In genomic region chr2:240434728-240435456, GRCh38 we compare ENCODE assay signal across 8 cellular contexts. TPM values are rescaled to one million over a fixed set of nuclear protein-coding genes. Genes with fewer than 3 reads are reported as not detected.
DNase-seq lines count a peak whose midpoint lies in the region; ATAC-seq and TF ChIP-seq lines count a peak whose summit lies in the region.

No MANE protein-coding gene starts in this region.

- peak; percentile 65 for ATAC-seq in HG02759 (IDR thresholded peaks at IDR 0.05; ENCODE audit: unreplicated experiment)
- peak; percentile 83 for ATAC-seq in left lobe of liver
- ATAC-seq in GM18870 (IDR thresholded peaks at IDR 0.05; ENCODE audit: unreplicated experiment), result no peak

- no peak for TF ChIP-seq CTCF in GM10266 (IDR thresholded peaks at IDR 0.05; ENCODE audit: control insufficient read depth, insufficient read depth, low read depth, missing control alignments)
- no peak for TF ChIP-seq CTCF in coronary artery (IDR thresholded peaks at IDR 0.05)

- peak overlapping the region; percentile 95 for H3K4me3 ChIP-seq in coronary artery

- peak; percentile 95 for DNase-seq in GM10266 (ENCODE audit: extremely low spot score)
- DNase-seq in NCI-H2227 treated with DMSO at 0.1 percent for 48 hours (lab: John Stamatoyannopoulos, UW), result peak; percentile 74
- DNase-seq in activated CD4-positive, alpha-beta T cell treated with anti-CD3 and anti-CD28 coated beads, Interleukin-2, amount 50 U/mL, for 1 hour, result peak; percentile 86
- peak; percentile 91 for DNase-seq in coronary artery (ENCODE audit: low spot score)
- peak; percentile 95 for DNase-seq in left lobe of liver (ENCODE audit: low spot score)
- peak; percentile 84 to 95 for DNase-seq in stimulated activated CD4-positive, alpha-beta T cell treated with anti-CD3 and anti-CD28 coated beads, Interleukin-2, amount 100 ng/mL, for 24 hours

- peak overlapping the region; percentile 81 to 96 for H3K27ac ChIP-seq in coronary artery

RNA-seq across cellular contexts. Expression of gene GPC1, which starts 0.6 kb away (rescaled TPM):
- 29.4 TPM for total RNA-seq in left lobe of liver
